13 cellular contexts compared by ENCODE assay signal in genomic region chr2:86480105-86480504, GRCh38. TPM values are rescaled to one million over a fixed set of nuclear protein-coding genes. Genes with fewer than 3 reads are reported as not detected.
DNase-seq lines count a peak whose midpoint lies in the region; ATAC-seq and TF ChIP-seq lines count a peak whose summit lies in the region.
"Had no signal": no experiment of that assay in that cellular context is flagged by ENCODE, and none has a peak within 500 bp of the region (broad histone marks: within the 10 kb centered on the region; RNA-seq: fewer than 3 reads in every experiment).

No MANE protein-coding gene starts in this region.

- TF ChIP-seq POLR2A in body of pancreas (IDR thresholded peaks at IDR 0.05), result no peak

- intact Hi-C loops in CD8-positive, alpha-beta T cell (cut with DNase I, micrococcal nuclease), result no loop called here
- intact Hi-C loops in body of pancreas (cut with DNase I), result loop anchor here (10.0 kb wide), 1 partner anchor 355 kb away; no protein-coding TSS in a partner anchor
- intact Hi-C loops in sciatic nerve (cut with DNase I), result no loop called here

- H3K9me3 ChIP-seq in CD8-positive, alpha-beta T cell (ENCODE audit: low read length), result no peaks in the 10 kb centered on the region
- no peaks in the 10 kb centered on the region for H3K9me3 ChIP-seq in body of pancreas
- H3K9me3 ChIP-seq: BLaER1 treated with 17β-estradiol and CSF1 and Interleukin-3, amounts not matched to agents 10 nM and 100 nM had no signal

- H3K27ac Mint-ChIP-seq in CD8-positive, alpha-beta T cell, result peak overlapping the region; percentile 3
- no peak overlapping the region for H3K27ac Mint-ChIP-seq in type B pancreatic cell

- CTCF ChIA-PET in CD8-positive, alpha-beta T cell (lab: Charles Lee), result interaction anchor here (1.9 kb wide), 1 partner anchor 13 kb away, joined by 5 read pairs; no protein-coding TSS in a partner anchor

- no peak overlapping the region for H3K27ac ChIP-seq in CD8-positive, alpha-beta T cell (ENCODE audit: low read depth, low read length)
- H3K27ac ChIP-seq in body of pancreas (peak overlapping the region in 2 of 4 donors; percentile 5 to 26), layer of hippocampus (ENCODE audit: low read depth, low read length) (peak overlapping the region; percentile 33)
- H3K27ac ChIP-seq: BLaER1 treated with 17β-estradiol and CSF1 and Interleukin-3, amounts not matched to agents 10 nM and 100 nM; brain microvascular endothelial cell had no signal

- H3K4me1 ChIP-seq in CD8-positive, alpha-beta T cell (ENCODE audit: insufficient read depth, low read length), result no peaks in the 10 kb centered on the region
- peaks cover 22% of the 10 kb centered on the region for H3K4me1 ChIP-seq in body of pancreas
- H3K4me1 ChIP-seq: BLaER1 treated with 17β-estradiol and CSF1 and Interleukin-3, amounts not matched to agents 10 nM and 100 nM had no signal

- no peak overlapping the region for H3K4me3 ChIP-seq in CD8-positive, alpha-beta T cell (ENCODE audit: low read depth, low read length)
- H3K4me3 ChIP-seq in body of pancreas, result no peak overlapping the region
- H3K4me3 ChIP-seq: BLaER1 treated with 17β-estradiol and CSF1 and Interleukin-3, amounts not matched to agents 10 nM and 100 nM; GM12878 had no signal

- POLR2A ChIA-PET in CD8-positive, alpha-beta T cell (lab: Charles Lee), result interaction anchor here (1.0 to 1.9 kb wide), 2 partner anchors 12 to 38 kb away, joined by 5 to 8 read pairs; no protein-coding TSS in a partner anchor

- peaks cover 97% of the 10 kb centered on the region for H3K36me3 Mint-ChIP-seq in CD8-positive, alpha-beta T cell
- H3K36me3 Mint-ChIP-seq in type B pancreatic cell, result peaks cover 36% of the 10 kb centered on the region

- H3K36me3 ChIP-seq in CD8-positive, alpha-beta T cell (ENCODE audit: insufficient read depth, low read length), result peaks cover 89% of the 10 kb centered on the region
- peaks cover 5 to 27% of the 10 kb centered on the region in 2 donors for H3K36me3 ChIP-seq in body of pancreas (replicated peaks in 1 of 2; ENCODE audit: insufficient read depth in 1 of 2, low read depth in 2 of 2)

- no peak for ATAC-seq in CD8-positive, alpha-beta T cell
- no peak for ATAC-seq in body of pancreas
- ATAC-seq in sciatic nerve, result peak; percentile 65
- ATAC-seq: GM12878 had no signal

- no peaks in the 10 kb centered on the region for H3K27me3 ChIP-seq in CD8-positive, alpha-beta T cell (ENCODE audit: insufficient read depth, low read length)
- H3K27me3 ChIP-seq in body of pancreas (no peaks in the 10 kb centered on the region), layer of hippocampus (ENCODE audit: control insufficient read depth, insufficient read depth, low read length) (no peaks in the 10 kb centered on the region)
- H3K27me3 ChIP-seq: BLaER1 treated with 17β-estradiol and CSF1 and Interleukin-3, amounts not matched to agents 10 nM and 100 nM; brain microvascular endothelial cell had no signal

- no peak for TF ChIP-seq CTCF in CD8-positive, alpha-beta T cell (IDR thresholded peaks at IDR 0.05)
- TF ChIP-seq CTCF in body of pancreas (IDR thresholded peaks at IDR 0.05) (no peak), type B pancreatic cell (conservative IDR thresholded peaks at IDR 0.05) (no peak)

- H3K9me3 Mint-ChIP-seq in CD8-positive, alpha-beta T cell, result no peaks in the 10 kb centered on the region
- H3K9me3 Mint-ChIP-seq in type B pancreatic cell, result no peaks in the 10 kb centered on the region

- 50 to 51% methylated on average over 7 of the region's 7 CpGs for WGBS in body of pancreas, 2 donors

- H3K27me3 Mint-ChIP-seq in CD8-positive, alpha-beta T cell (ENCODE audit: low read depth), result no peaks in the 10 kb centered on the region
- no peaks in the 10 kb centered on the region for H3K27me3 Mint-ChIP-seq in type B pancreatic cell

- H3K4me1 Mint-ChIP-seq in CD8-positive, alpha-beta T cell (ENCODE audit: low read depth), result peaks cover 11% of the 10 kb centered on the region
- no peaks in the 10 kb centered on the region for H3K4me1 Mint-ChIP-seq in type B pancreatic cell (ENCODE audit: unreplicated experiment)

- DNase-seq in CD8-positive, alpha-beta T cell, result no peak
- peak in 3 of 4 donors; percentile 16 to 22 (median 17) for DNase-seq in body of pancreas
- no peak for DNase-seq in sciatic nerve (ENCODE audit: low spot score)
- DNase-seq in type B pancreatic cell (ENCODE audit: extremely low spot score, unreplicated experiment), result no peak
- DNase-seq in T1000 (lab: John Stamatoyannopoulos, UW), result no peak
- no peak for DNase-seq in NCI-H2196 (lab: John Stamatoyannopoulos, UW; ENCODE audit: unreplicated experiment)
- DNase-seq in NCI-H2171 (lab: John Stamatoyannopoulos, UW), result no peak
- DNase-seq: activated CD4-positive, alpha-beta T cell treated with anti-CD3 and anti-CD28 coated beads, Interleukin-2, amount 50 U/mL, for 1 hour; brain microvascular endothelial cell; NCI-H1694 had no signal

- no peak overlapping the region for H3K4me3 Mint-ChIP-seq in CD8-positive, alpha-beta T cell
- no peak overlapping the region for H3K4me3 Mint-ChIP-seq in type B pancreatic cell

RNA-seq across cellular contexts. Expression of gene KDM3A, which starts 38.9 kb away (rescaled TPM):
- total RNA-seq in CD8-positive, alpha-beta T cell, result 100 to 1,000 TPM; 226 to 227 TPM
- total RNA-seq in body of pancreas (10 to 100 TPM; 34.0 to 47.8 TPM), sciatic nerve (70.1 TPM), type B pancreatic cell (ENCODE audit: low replicate concordance) (67.9 and 68.1 TPM in 2 replicates)

Comparison
In these comparisons a context has a peak if more than half of its experiments do, and no peak if none do; other contexts are left out.
1. DNase-seq: peak in body of pancreas (3 of 4); none in CD8-positive, alpha-beta T cell (0 of 7), sciatic nerve (single experiment), type B pancreatic cell (single experiment), T1000 (single experiment), NCI-H2196 (single experiment) and NCI-H2171 (single experiment).